Comparison of ENCODE assay signal across 8 cellular contexts in genomic region chr5:135398855-135399837, GRCh38. TPM values are rescaled to one million over a fixed set of nuclear protein-coding genes. Genes with fewer than 3 reads are reported as not detected.
DNase-seq lines count a peak whose midpoint lies in the region; ATAC-seq, FAIRE-seq and TF ChIP-seq lines count a peak whose summit lies in the region.

Gene MACROH2A1 (minus strand): TSS chr5:135399231. CDS start chr5:135389093, 10,138 bp downstream.

- POLR2A ChIA-PET in A549 (lab: Yijun Ruan, JAX) = interaction anchor here (1.3 kb wide), 1 partner anchor 25 kb away, joined by 6 read pairs; no protein-coding TSS in a partner anchor

- H3K27ac ChIP-seq in A549 = peak within 1 kb of the TSS; percentile 91 to 98

- H3K9me3 ChIP-seq in A549 = no peaks in the 10 kb centered on the region

- peaks cover 22% of the 10 kb centered on the region for H3K4me1 ChIP-seq in A549

- 36% methylated on average over 21 of the region's 111 CpGs for WGBS in A549 (ENCODE audit: missing lambda C conversion rate)

- TF ChIP-seq POLR2A in A549 (IDR thresholded peaks at IDR 0.05; ENCODE audit: low read length) = peak; percentile 91

- TF ChIP-seq RAD21 in A549 (conservative IDR thresholded peaks at IDR 0.05 in 1 of 2, IDR thresholded peaks at IDR 0.05 in 1 of 2) = no peak

- no peak for TF ChIP-seq EP300 in A549 (IDR thresholded peaks at IDR 0.05)

- peak within 1 kb of the TSS; percentile 95 for H3K4me2 ChIP-seq in A549

- ATAC-seq in A549 (peak; percentile 90 to 92), GM18517 (IDR thresholded peaks at IDR 0.05; ENCODE audit: unreplicated experiment) (peak; percentile 81), HG03025 (IDR thresholded peaks at IDR 0.05; ENCODE audit: low FRiP score, unreplicated experiment) (peak; percentile 77)

- CTCF ChIA-PET in A549 (lab: Yijun Ruan, JAX) = interaction anchor here (2.4 kb wide), 1 partner anchor 26 kb away, joined by 7 read pairs; no protein-coding TSS in a partner anchor

- peak within 1 kb of the TSS; percentile 97 for H3K4me3 ChIP-seq in A549

- peak; percentile 63 to 86 for DNase-seq in A549 (ENCODE audit: low read depth in 1 of 2, low spot score in 1 of 2)
- peak; percentile 32 for DNase-seq in NCI-H2227 treated with DMSO at 0.1 percent for 48 hours (lab: John Stamatoyannopoulos, UW)
- peak; percentile 71 for DNase-seq in activated CD4-positive, alpha-beta T cell treated with anti-CD3 and anti-CD28 coated beads for 1 hour
- peak; percentile 90 for DNase-seq in cerebellum (ENCODE audit: low spot score)
- peak; percentile 54 for DNase-seq in kidney glomerular epithelial cell (lab: John Stamatoyannopoulos, UW)
- DNase-seq in stimulated activated CD4-positive, alpha-beta T cell treated with anti-CD3 and anti-CD28 coated beads, Interleukin-1b, Interleukin-23, amount 100 ng/mL, for 1 hour (ENCODE audit: low read depth in 2 of 2) = peak; percentile 42 to 70

- no peak for FAIRE-seq in A549 (lab: Jason Lieb, UNC)

- TF ChIP-seq CTCF in A549 (IDR thresholded peaks at IDR 0.05) = no peak

TF ChIP-seq in A549, 52 proteins besides CTCF, POLR2A, EP300 and RAD21 (continues in another document):
- TF ChIP-seq NR3C1 (IDR thresholded peaks at IDR 0.05) = no peak
- no peak for TF ChIP-seq REST (IDR thresholded peaks at IDR 0.05)
- peak; percentile 73; the same call in 1 of the 2 replicates for TF ChIP-seq TP53 (CRISPR knock-in tag; IDR thresholded peaks at IDR 0.05)
- TF ChIP-seq PHF8 (IDR thresholded peaks at IDR 0.05; ENCODE audit: borderline replicate concordance, low read depth) = peak; percentile 24
- peak; percentile 51; the same call in 1 of the 3 replicates for TF ChIP-seq BCL3 (IDR thresholded peaks at IDR 0.05)
- no peak for TF ChIP-seq ZFP36 (IDR thresholded peaks at IDR 0.05; ENCODE audit: borderline replicate concordance, partially characterized antibody)
- no peak for TF ChIP-seq CBX8 (IDR thresholded peaks at IDR 0.05)
- peak; percentile 77; the same call in 1 of the 2 replicates for TF ChIP-seq HOXB13 (CRISPR knock-in tag; IDR thresholded peaks at IDR 0.05; ENCODE audit: low read depth)
- no peak for TF ChIP-seq CBX2 (IDR thresholded peaks at IDR 0.05; ENCODE audit: borderline replicate concordance, low read depth)
- TF ChIP-seq E2F6 (IDR thresholded peaks at IDR 0.05; ENCODE audit: borderline replicate concordance, low read depth) = peak; percentile 44; the same call in 1 of the 2 replicates
- TF ChIP-seq FOSL2 (IDR thresholded peaks at IDR 0.05) = no peak
- no peak for TF ChIP-seq FOSL2 (CRISPR knock-in tag; IDR thresholded peaks at IDR 0.05)
- TF ChIP-seq MAFK (IDR thresholded peaks at IDR 0.05; ENCODE audit: partially characterized antibody) = no peak
- TF ChIP-seq KDM1A (IDR thresholded peaks at IDR 0.05; ENCODE audit: low read depth) = no peak
- TF ChIP-seq USF2 (IDR thresholded peaks at IDR 0.05) = no peak
- TF ChIP-seq MAX (IDR thresholded peaks at IDR 0.05) = peak; percentile 65
- TF ChIP-seq PBX3 (IDR thresholded peaks at IDR 0.05) = no peak
- TF ChIP-seq HOXB5 (CRISPR knock-in tag; IDR thresholded peaks at IDR 0.05) = peak; percentile 73
- peak; percentile 52; the same call in 1 of the 2 replicates for TF ChIP-seq BHLHE40 (IDR thresholded peaks at IDR 0.05; ENCODE audit: low read depth, low read length)
- TF ChIP-seq KDM5A (IDR thresholded peaks at IDR 0.05) = no peak
- peak; percentile 41; the same call in 1 of the 2 replicates for TF ChIP-seq HMGXB4 (CRISPR knock-in tag; IDR thresholded peaks at IDR 0.05; ENCODE audit: borderline replicate concordance)

RNA-seq across cellular contexts. Expression of gene MACROH2A1, which starts in this region (rescaled TPM):
- polyA plus RNA-seq in A549 (2011; rRNA removed) (141 and 158 TPM in 2 replicates), A549 (2017; fragmentation: RNase III; extraction: RNeasy Plus Mini Kit Qiagen cat#74134 plus additional on column Dnase treatment) (154 to 172 TPM (median 162 TPM) in 3 replicates)
- 210 and 214 TPM in 2 replicates for polyA plus RNA-seq in A549 (2012; cell fraction: cytosol; rRNA removed)
- polyA plus RNA-seq in A549 (2012; cell fraction: nucleus; rRNA removed) = 208 and 226 TPM in 2 replicates
- polyA minus RNA-seq in A549 (2011; rRNA and poly(A)+ RNA removed) = 128 and 131 TPM in 2 replicates
- total RNA-seq in cerebellum = 142 TPM

Comparison
In these comparisons a context has a peak if more than half of its experiments do, and no peak if none do; other contexts are left out.
1. Peak in every context shown above with its lines: DNase-seq, ATAC-seq, H3K4me3 ChIP-seq and H3K27ac ChIP-seq.
2. DNase-seq: peak in every context shown above with its lines; median percentile 90 in cerebellum; 74 in A549; 71 in activated CD4-positive, alpha-beta T cell treated with anti-CD3 and anti-CD28 coated beads for 1 hour; 56 in stimulated activated CD4-positive, alpha-beta T cell treated with anti-CD3 and anti-CD28 coated beads, Interleukin-1b, Interleukin-23, amount 100 ng/mL, for 1 hour; 54 in kidney glomerular epithelial cell; 32 in NCI-H2227 treated with DMSO at 0.1 percent for 48 hours.